ENCODE assay signal across 8 cellular contexts in the genomic region with DNA sequence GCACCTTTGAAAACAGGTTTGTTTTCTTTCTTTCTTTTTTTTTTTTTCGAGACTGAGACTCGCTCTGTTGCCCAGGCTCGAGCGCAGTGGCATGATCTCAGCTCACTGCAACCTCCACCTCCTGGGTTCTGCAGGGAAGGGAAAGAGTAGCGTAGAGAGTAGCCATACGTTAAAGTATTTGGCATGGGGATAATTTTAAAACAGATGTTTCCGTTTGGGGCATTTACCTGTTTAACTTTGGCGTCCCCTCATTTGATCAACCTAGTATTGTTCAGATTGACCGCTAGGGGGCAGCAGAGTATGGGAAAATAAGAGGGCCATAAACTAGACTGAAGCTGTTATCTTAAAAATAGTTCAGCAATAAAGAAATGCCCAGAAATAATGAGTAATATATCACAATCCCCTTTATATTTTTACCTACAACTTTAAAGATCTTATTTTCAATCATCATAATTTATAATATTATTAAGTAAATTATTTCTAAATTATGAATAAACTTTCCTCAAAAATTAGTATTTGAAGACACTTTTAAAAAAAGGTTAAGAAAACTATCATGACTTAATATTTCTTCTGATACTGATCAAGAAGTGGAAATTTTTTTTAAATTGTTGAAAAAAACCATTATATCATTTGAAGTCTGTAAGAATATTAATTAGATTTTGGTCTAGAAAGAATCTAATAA.
DNase-seq lines count a peak whose midpoint lies in the region; ATAC-seq and TF ChIP-seq lines count a peak whose summit lies in the region.

No MANE protein-coding gene starts in this region.

- POLR2A ChIA-PET in GM10248 (lab: Yijun Ruan, JAX), result no interaction called here

- no peak overlapping the region for H3K4me3 ChIP-seq in astrocyte of the cerebellum (ENCODE audit: low read depth, low read length)

- peak; percentile 61 for TF ChIP-seq CTCF in GM10248 (IDR thresholded peaks at IDR 0.05; ENCODE audit: control extremely low read depth, extremely low read depth, low read depth, missing control alignments)
- peak; percentile 68 for TF ChIP-seq CTCF in astrocyte of the cerebellum (IDR thresholded peaks at IDR 0.05; ENCODE audit: low read depth, low read length, missing control alignments)

- CTCF ChIA-PET in GM10248 (lab: Yijun Ruan, JAX), result interaction anchor here (0.6 to 8.8 kb wide), 19 partner anchors 10 to 431 kb away, joined by 3 to 68 read pairs (median 4); partner anchors contain the start of genes SLC18B1, STX7 and TAAR9

- ATAC-seq in HG02571 (IDR thresholded peaks at IDR 0.05; ENCODE audit: unreplicated experiment), result peak; percentile 94
- ATAC-seq in GM18519 (IDR thresholded peaks at IDR 0.05; ENCODE audit: low FRiP score, unreplicated experiment), result no peak

- in situ Hi-C loops in astrocyte of the cerebellum (cut with HindIII; ENCODE audit: low sequenced_read_pairs), result loop anchor here (25.0 kb wide), 1 partner anchor 257 kb away; the partner anchor contains the start of gene SLC18B1

- peak; percentile 34 for DNase-seq in GM10248 (ENCODE audit: extremely low spot score)
- peak; percentile 77 for DNase-seq in NCI-H1105 treated with DMSO at 0.1 percent for 48 hours (lab: John Stamatoyannopoulos, UW)
- DNase-seq in T-helper 2 cell, result peak; percentile 9 to 68 (median 31)
- peak; percentile 58 for DNase-seq in astrocyte of the cerebellum (ENCODE audit: low read depth)
- DNase-seq in iPS DF 4.7 (ENCODE audit: extremely low read depth, low spot score), result peak; percentile 38
- peak; percentile 37 for DNase-seq in smooth muscle cell of the brain vasculature (ENCODE audit: low read depth, low spot score)
